In genomic region chr18:47873625-47874024, GRCh38 we compare ENCODE assay signal across 22 cellular contexts. TPM values are rescaled to one million over a fixed set of nuclear protein-coding genes. Genes with fewer than 3 reads are reported as not detected.
DNase-seq lines count a peak whose midpoint lies in the region; ATAC-seq and TF ChIP-seq lines count a peak whose summit lies in the region.
"Had no signal": no experiment of that assay in that cellular context is flagged by ENCODE, and none has a peak within 500 bp of the region (broad histone marks: within the 10 kb centered on the region; RNA-seq: fewer than 3 reads in every experiment).

No MANE protein-coding gene starts in this region.

- ATAC-seq in activated CD4-positive, alpha-beta T cell treated with anti-CD3 and anti-CD28 coated beads for 36 hours, result no peak
- ATAC-seq: activated CD8-positive, alpha-beta T cell treated with anti-CD3 and anti-CD28 coated beads, Interleukin-2, amount 10 ng/mL, durations not matched to agents 7 days and 5 days; HCT116; left colon had no signal

- no peaks in the 10 kb centered on the region for H3K79me1 ChIP-seq in trophoblast cell (ENCODE audit: low read length)

- H3K27ac ChIP-seq in HUES48 (ENCODE audit: low read depth, low read length) (peak overlapping the region; percentile 15), trophoblast cell (ENCODE audit: low read depth, low read length) (no peak overlapping the region)
- H3K27ac ChIP-seq: ascending aorta, coronary artery, RWPE1, spleen, tibial nerve, VCaP had no signal

- H4K12ac ChIP-seq in trophoblast cell (ENCODE audit: low read depth, low read length), result no peak overlapping the region

- no peak overlapping the region for H3K18ac ChIP-seq in trophoblast cell (ENCODE audit: low read length)

- H2AK5ac ChIP-seq in trophoblast cell (ENCODE audit: low read length), result no peak overlapping the region

- H4K91ac ChIP-seq in trophoblast cell (ENCODE audit: low read depth, low read length), result no peak overlapping the region

- H2BK120ac ChIP-seq in trophoblast cell (ENCODE audit: insufficient read depth, low read length, poor library complexity), result no peak overlapping the region

- no peaks in the 10 kb centered on the region for H3K27me3 Mint-ChIP-seq in activated CD4-positive, alpha-beta T cell treated with anti-CD3 and anti-CD28 coated beads for 36 hours

- H4K8ac ChIP-seq in trophoblast cell (ENCODE audit: low read depth, low read length), result no peak overlapping the region

- no peak overlapping the region for H3K4me3 Mint-ChIP-seq in activated CD4-positive, alpha-beta T cell treated with anti-CD3 and anti-CD28 coated beads for 36 hours
- H3K4me3 Mint-ChIP-seq: activated CD8-positive, alpha-beta T cell treated with anti-CD3 and anti-CD28 coated beads, Interleukin-2, amount 10 ng/mL, durations not matched to agents 7 days and 5 days had no signal

- no peaks in the 10 kb centered on the region for H3K27me3 ChIP-seq in HUES48 (ENCODE audit: control insufficient read depth, insufficient read depth, low read length)
- no peaks in the 10 kb centered on the region for H3K27me3 ChIP-seq in trophoblast cell (ENCODE audit: insufficient read depth, low read length)
- H3K27me3 ChIP-seq: ascending aorta, spleen, tibial nerve had no signal

- H3K36me3 ChIP-seq in HUES48 (ENCODE audit: control insufficient read depth, insufficient read depth, low read length) (peaks cover 22% of the 10 kb centered on the region), trophoblast cell (ENCODE audit: control insufficient read depth in 1 of 2, insufficient read depth in 2 of 2, low read length in 2 of 2) (peaks cover 0 to 3% of the 10 kb centered on the region in 2 experiments)
- H3K36me3 ChIP-seq: tibial nerve had no signal

- H3K9me3 Mint-ChIP-seq in activated CD4-positive, alpha-beta T cell treated with anti-CD3 and anti-CD28 coated beads for 36 hours (ENCODE audit: low read depth), result no peaks in the 10 kb centered on the region

- H3K4me2 ChIP-seq in trophoblast cell (ENCODE audit: low read length), result no peak overlapping the region

- no peak overlapping the region for H3K23ac ChIP-seq in trophoblast cell (ENCODE audit: low read length)

- peaks cover 65% of the 10 kb centered on the region for H3K4me1 Mint-ChIP-seq in activated CD4-positive, alpha-beta T cell treated with anti-CD3 and anti-CD28 coated beads for 36 hours

- peak overlapping the region; percentile 14 for H3K4ac ChIP-seq in trophoblast cell (ENCODE audit: low read depth, low read length)

- H3K36me3 Mint-ChIP-seq in activated CD4-positive, alpha-beta T cell treated with anti-CD3 and anti-CD28 coated beads for 36 hours (ENCODE audit: low read depth), result peaks cover 26% of the 10 kb centered on the region

- intact Hi-C loops in activated CD4-positive, alpha-beta T cell treated with anti-CD3 and anti-CD28 coated beads for 36 hours (cut with DNase I, micrococcal nuclease), result no loop called here

- H3K4me3 ChIP-seq in HUES48 (ENCODE audit: low read depth, low read length) (no peak overlapping the region), choroid plexus epithelial cell (ENCODE audit: low read depth, low read length) (no peak overlapping the region), trophoblast cell (ENCODE audit: low read depth, low read length) (no peak overlapping the region)
- H3K4me3 ChIP-seq: ascending aorta, coronary artery, spleen, tibial nerve had no signal

- H2AFZ ChIP-seq in trophoblast cell (ENCODE audit: insufficient read depth, low read length, poor library complexity), result no peak overlapping the region

- peak overlapping the region; percentile 29 for H3K27ac Mint-ChIP-seq in activated CD4-positive, alpha-beta T cell treated with anti-CD3 and anti-CD28 coated beads for 36 hours
- H3K27ac Mint-ChIP-seq: activated CD8-positive, alpha-beta T cell treated with anti-CD3 and anti-CD28 coated beads, Interleukin-2, amount 10 ng/mL, durations not matched to agents 7 days and 5 days had no signal

- no peak for TF ChIP-seq CTCF in choroid plexus epithelial cell (conservative IDR thresholded peaks at IDR 0.05; ENCODE audit: low read depth, low read length)

- H3K9me3 ChIP-seq in HUES48 (ENCODE audit: control insufficient read depth, insufficient read depth, low read length), result no peaks in the 10 kb centered on the region
- no peaks in the 10 kb centered on the region for H3K9me3 ChIP-seq in trophoblast cell (ENCODE audit: insufficient read depth, low read depth, low read length)
- H3K9me3 ChIP-seq: ascending aorta, spleen, tibial nerve had no signal

- H2BK5ac ChIP-seq in trophoblast cell (ENCODE audit: low read depth, low read length, poor library complexity), result no peak overlapping the region

- peaks cover 5% of the 10 kb centered on the region for H3K79me2 ChIP-seq in trophoblast cell (ENCODE audit: control insufficient read depth, insufficient read depth, low read length, poor library complexity)

- CTCF ChIA-PET in activated CD4-positive, alpha-beta T cell treated with anti-CD3 and anti-CD28 coated beads for 36 hours (lab: Charles Lee), result interaction anchor here (0.7 kb wide), 1 partner anchor 620 kb away, joined by 3 read pairs; no protein-coding TSS in a partner anchor

- no peak for DNase-seq in activated CD4-positive, alpha-beta T cell treated with anti-CD3 and anti-CD28 coated beads for 36 hours
- no peak for DNase-seq in activated CD4-positive, alpha-beta T cell treated with anti-CD3 and anti-CD28 coated beads for 48 hours
- peak; percentile 19 for DNase-seq in choroid plexus epithelial cell (ENCODE audit: low read depth)
- no peak for DNase-seq in trophoblast cell
- DNase-seq in SHP77 treated with DMSO at 0.1 percent for 48 hours (lab: John Stamatoyannopoulos, UW), result no peak
- no peak for DNase-seq in GF-D8 (lab: John Stamatoyannopoulos, UW)
- no peak for DNase-seq in NCI-H1048 (lab: John Stamatoyannopoulos, UW)
- DNase-seq: 8988T; activated CD8-positive, alpha-beta T cell treated with anti-CD3 and anti-CD28 coated beads, Interleukin-2, amount 10 ng/mL, durations not matched to agents 7 days and 5 days; activated effector memory CD4-positive, alpha-beta T cell treated with Interleukin-2 at 50 U/mL for 16 hours; foreskin melanocyte; left colon; NCI-H1436 treated with DMSO at 0.1 percent for 48 hours; NCI-H345; spleen had no signal

- H3K9ac ChIP-seq in HUES48 (ENCODE audit: low read depth, low read length) (no peak overlapping the region), trophoblast cell (ENCODE audit: low read length) (no peak overlapping the region)

- H3K4me1 ChIP-seq in HUES48 (ENCODE audit: control insufficient read depth, insufficient read depth, low read length) (peaks cover 11% of the 10 kb centered on the region; the same call in 1 of the 2 replicates), trophoblast cell (ENCODE audit: control insufficient read depth in 1 of 2, insufficient read depth in 2 of 2, low read length in 2 of 2) (no peaks in the 10 kb centered on the region)

- POLR2A ChIA-PET in activated CD4-positive, alpha-beta T cell treated with anti-CD3 and anti-CD28 coated beads for 36 hours (lab: Charles Lee), result no interaction called here

- no peak overlapping the region for H2BK12ac ChIP-seq in trophoblast cell (ENCODE audit: low read length)

- H3K14ac ChIP-seq in trophoblast cell (ENCODE audit: low read length), result no peak overlapping the region

RNA-seq across cellular contexts. Expression of gene SMAD2, which starts 56.8 kb away (rescaled TPM):
- total RNA-seq in activated CD4-positive, alpha-beta T cell treated with anti-CD3 and anti-CD28 coated beads for 36 hours, result 100 to 1,000 TPM; 169 to 178 TPM
- polyA plus RNA-seq in trophoblast cell (2013), result 67.3 and 70.4 TPM in 2 replicates
